24 cellular contexts compared by ENCODE assay signal in genomic region chr14:91444335-91445020, GRCh38. TPM values are rescaled to one million over a fixed set of nuclear protein-coding genes. Genes with fewer than 3 reads are reported as not detected.
"Had no signal": no experiment of that assay in that cellular context is flagged by ENCODE, and none has a peak within 500 bp of the region (broad histone marks: within the 10 kb centered on the region; RNA-seq: fewer than 3 reads in every experiment).

No MANE protein-coding gene starts in this region.

- H3K4me2 ChIP-seq: neural progenitor cell, smooth muscle cell had no signal

- ATAC-seq: natural killer cell, right lobe of liver, upper lobe of right lung had no signal

- H3K9ac ChIP-seq: neural progenitor cell, parathyroid adenoma had no signal

- DNase-seq: islet precursor cell; left ventricle myocardium inferior; mesendoderm; naive B cell; natural killer cell; nephron progenitor cell; occipital lobe; right lobe of liver; stimulated activated CD4-positive, alpha-beta T cell treated with anti-CD3 and anti-CD28 coated beads, Interleukin-1b, Interleukin-23, amount 100 ng/mL, for 48 hours; stimulated activated CD4-positive, alpha-beta T cell treated with anti-CD3 and anti-CD28 coated beads, Interleukin-2, amount 100 ng/mL, for 48 hours; stimulated activated CD4-positive, alpha-beta T cell treated with anti-CD3 and anti-CD28 coated beads, Interleukin-4, amount 100 ng/mL, for 4 hours; stimulated activated naive CD4-positive, alpha-beta T cell; tibial artery; trophoblast cell; upper lobe of right lung had no signal

- FAIRE-seq: urothelium cell line had no signal

- H3K27ac ChIP-seq: left ventricle myocardium inferior, neural progenitor cell, neutrophil, parathyroid adenoma, right atrium auricular region, right lobe of liver, suprapubic skin, thoracic aorta, tibial artery, upper lobe of right lung had no signal

- H2AFZ ChIP-seq: neural progenitor cell, parathyroid adenoma had no signal

- H3K79me2 ChIP-seq: parathyroid adenoma had no signal

- H3K27me3 ChIP-seq: neural progenitor cell, neutrophil, right atrium auricular region, right lobe of liver, suprapubic skin, tibial artery, upper lobe of right lung had no signal

- H3K4me3 ChIP-seq: left ventricle myocardium inferior, lung, neural progenitor cell, right atrium auricular region, right lobe of liver, smooth muscle cell, suprapubic skin, thoracic aorta, tibial artery, upper lobe of right lung had no signal

- H3K9me3 ChIP-seq: neutrophil, right lobe of liver, suprapubic skin, thoracic aorta, tibial artery, upper lobe of right lung had no signal

- H3K4me1 ChIP-seq: left ventricle myocardium inferior, neural progenitor cell, parathyroid adenoma, right atrium auricular region, right lobe of liver, suprapubic skin, tibial artery, upper lobe of right lung had no signal

- H3K36me3 ChIP-seq: left ventricle myocardium inferior, neural progenitor cell, neutrophil, right atrium auricular region, right lobe of liver, suprapubic skin, thoracic aorta, tibial artery, upper lobe of right lung had no signal

RNA-seq across cellular contexts. Expression of gene CCDC88C, which starts 26.9 kb away (rescaled TPM):
- polyA plus RNA-seq: smooth muscle cell had no signal
